Comparison of ENCODE assay signal across 20 cellular contexts in genomic region chr11:56889986-56890385, GRCh38.
"Had no signal": no experiment of that assay in that cellular context is flagged by ENCODE, and none has a peak within 500 bp of the region (broad histone marks: within the 10 kb centered on the region; RNA-seq: fewer than 3 reads in every experiment).

No MANE protein-coding gene starts in this region.

- H3K27ac ChIP-seq: colonic mucosa, hepatocyte, neutrophil, psoas muscle, spleen, tibial artery, upper lobe of left lung, uterus had no signal

- ATAC-seq: naive thymus-derived CD4-positive, alpha-beta T cell; psoas muscle; sciatic nerve; stimulated activated memory B cell treated with anti-CD40 and anti-IgM and Interleukin-4, amounts not matched to agents 10 μg/mL and 1 μg/mL and 100 μg/mL, for 72 hours had no signal

- H2AFZ ChIP-seq: hepatocyte had no signal

- H3K9me3 Mint-ChIP-seq: stimulated activated memory B cell treated with anti-CD40 and anti-IgM and Interleukin-4, amounts not matched to agents 10 μg/mL and 1 μg/mL and 100 μg/mL, for 72 hours; stimulated activated naive CD8-positive, alpha-beta T cell treated with anti-CD3 and anti-CD28 coated beads, Interleukin-15, Interleukin-2, amounts not matched to agents 100 ng/mL and 50 ng/mL, for 24 hours had no signal

- H3K79me2 ChIP-seq: hepatocyte had no signal

- H3K36me3 Mint-ChIP-seq: stimulated activated memory B cell treated with anti-CD40 and anti-IgM and Interleukin-4, amounts not matched to agents 10 μg/mL and 1 μg/mL and 100 μg/mL, for 72 hours had no signal

- H3K9me3 ChIP-seq: colonic mucosa, neutrophil, psoas muscle, spleen, tibial artery, upper lobe of left lung, uterus had no signal

- H3K27me3 ChIP-seq: colonic mucosa, hepatocyte, neutrophil, spleen, upper lobe of left lung, uterus had no signal

- H3K27me3 Mint-ChIP-seq: stimulated activated memory B cell treated with anti-CD40 and anti-IgM and Interleukin-4, amounts not matched to agents 10 μg/mL and 1 μg/mL and 100 μg/mL, for 72 hours had no signal

- H3K4me3 Mint-ChIP-seq: naive thymus-derived CD4-positive, alpha-beta T cell; stimulated activated memory B cell treated with anti-CD40 and anti-IgM and Interleukin-4, amounts not matched to agents 10 μg/mL and 1 μg/mL and 100 μg/mL, for 72 hours; stimulated activated naive CD8-positive, alpha-beta T cell treated with anti-CD3 and anti-CD28 coated beads, Interleukin-15, Interleukin-2, amounts not matched to agents 100 ng/mL and 50 ng/mL, for 24 hours had no signal

- DNase-seq: colonic mucosa; dermis blood vessel endothelial cell; foreskin melanocyte; head of caudate nucleus; kidney glomerular epithelial cell; naive thymus-derived CD4-positive, alpha-beta T cell; psoas muscle; retina; spleen; stimulated activated CD4-positive, alpha-beta T cell treated with anti-CD3 and anti-CD28 coated beads, Interleukin-15, amount 100 ng/mL, for 24 hours; stimulated activated CD4-positive, alpha-beta T cell treated with anti-CD3 and anti-CD28 coated beads, Interleukin-1b, Interleukin-23, amount 100 ng/mL, for 48 hours; stimulated activated CD4-positive, alpha-beta T cell treated with anti-CD3 and anti-CD28 coated beads, Interleukin-4, amount 100 ng/mL, for 24 hours; tibial artery; upper lobe of left lung; uterus had no signal

- H3K4me2 ChIP-seq: hepatocyte had no signal

- H3K27ac Mint-ChIP-seq: naive thymus-derived CD4-positive, alpha-beta T cell; stimulated activated memory B cell treated with anti-CD40 and anti-IgM and Interleukin-4, amounts not matched to agents 10 μg/mL and 1 μg/mL and 100 μg/mL, for 72 hours; stimulated activated naive CD8-positive, alpha-beta T cell treated with anti-CD3 and anti-CD28 coated beads, Interleukin-15, Interleukin-2, amounts not matched to agents 100 ng/mL and 50 ng/mL, for 24 hours had no signal

- H3K4me1 Mint-ChIP-seq: naive thymus-derived CD4-positive, alpha-beta T cell; stimulated activated memory B cell treated with anti-CD40 and anti-IgM and Interleukin-4, amounts not matched to agents 10 μg/mL and 1 μg/mL and 100 μg/mL, for 72 hours had no signal

- H3K4me3 ChIP-seq: colonic mucosa, hepatocyte, psoas muscle, spleen, tibial artery, upper lobe of left lung, uterus had no signal

- H3K36me3 ChIP-seq: colonic mucosa, neutrophil, spleen, tibial artery, upper lobe of left lung, uterus had no signal

- H3K4me1 ChIP-seq: colonic mucosa, psoas muscle, spleen, tibial artery, uterus had no signal
